Comparison of ENCODE assay signal across 21 cellular contexts in genomic region chr13:96934889-96935490, GRCh38. TPM values are rescaled to one million over a fixed set of nuclear protein-coding genes. Genes with fewer than 3 reads are reported as not detected.
A peak's percentile ranks its signal among the peaks of the same experiment; 100 is the strongest.
DNase-seq lines count a peak whose midpoint lies in the region; ATAC-seq and TF ChIP-seq lines count a peak whose summit lies in the region.
"Had no signal": no experiment of that assay in that cellular context is flagged by ENCODE, and none has a peak within 500 bp of the region (broad histone marks: within the 10 kb centered on the region; RNA-seq: fewer than 3 reads in every experiment).

No MANE protein-coding gene starts in this region.

- H3K36me3 Mint-ChIP-seq in CD8-positive, alpha-beta memory T cell: no peaks in the 10 kb centered on the region
- H3K36me3 Mint-ChIP-seq: CD14-positive monocyte had no signal

- no peak overlapping the region for H3K27ac ChIP-seq in body of pancreas
- no peak overlapping the region for H3K27ac ChIP-seq in CD8-positive, alpha-beta memory T cell (ENCODE audit: low read depth, low read length)

- H3K27ac Mint-ChIP-seq in CD8-positive, alpha-beta memory T cell: no peak overlapping the region
- H3K27ac Mint-ChIP-seq: CD14-positive monocyte; T-helper 1 cell treated with Interleukin-12 subunit alpha and Interleukin-12 subunit beta and Interleukin-4 antibody, amounts not matched to agents 30 μg/mL and 1 μg/mL, for 36 hours had no signal

- H3K4me3 Mint-ChIP-seq in CD8-positive, alpha-beta memory T cell: no peak overlapping the region
- H3K4me3 Mint-ChIP-seq: CD14-positive monocyte; T-helper 1 cell treated with Interleukin-12 subunit alpha and Interleukin-12 subunit beta and Interleukin-4 antibody, amounts not matched to agents 30 μg/mL and 1 μg/mL, for 36 hours had no signal

- H3K9me3 ChIP-seq in body of pancreas: no peaks in the 10 kb centered on the region
- no peaks in the 10 kb centered on the region for H3K9me3 ChIP-seq in CD8-positive, alpha-beta memory T cell (ENCODE audit: low read length)
- H3K9me3 ChIP-seq: BE2C, SK-N-SH had no signal

- H3K4me1 Mint-ChIP-seq in CD8-positive, alpha-beta memory T cell: no peaks in the 10 kb centered on the region
- H3K4me1 Mint-ChIP-seq: CD14-positive monocyte had no signal

- no peak for ATAC-seq in body of pancreas
- ATAC-seq: K562 had no signal

- H3K9me3 Mint-ChIP-seq in CD8-positive, alpha-beta memory T cell: no peaks in the 10 kb centered on the region
- H3K9me3 Mint-ChIP-seq: T-helper 1 cell treated with Interleukin-12 subunit alpha and Interleukin-12 subunit beta and Interleukin-4 antibody, amounts not matched to agents 30 μg/mL and 1 μg/mL, for 36 hours had no signal

- no peaks in the 10 kb centered on the region for H3K36me3 ChIP-seq in body of pancreas (replicated peaks in 1 of 2; ENCODE audit: insufficient read depth in 1 of 2, low read depth in 2 of 2)
- no peaks in the 10 kb centered on the region for H3K36me3 ChIP-seq in CD8-positive, alpha-beta memory T cell (ENCODE audit: insufficient read depth, low read length)
- H3K36me3 ChIP-seq: BE2C had no signal

- H3K4me3 ChIP-seq in body of pancreas: no peak overlapping the region
- H3K4me3 ChIP-seq in CD8-positive, alpha-beta memory T cell (ENCODE audit: low read length): no peak overlapping the region
- H3K4me3 ChIP-seq: K562 had no signal

- WGBS in body of pancreas, 2 donors: 44 to 57% methylated on average over 6 of the region's 6 CpGs

- H3K4me1 ChIP-seq in body of pancreas: no peaks in the 10 kb centered on the region
- H3K4me1 ChIP-seq in CD8-positive, alpha-beta memory T cell (ENCODE audit: insufficient read depth, low read length): no peaks in the 10 kb centered on the region
- H3K4me1 ChIP-seq: BE2C had no signal

- CTCF ChIA-PET in CD8-positive, alpha-beta memory T cell (lab: Charles Lee): no interaction called here

- no peak for TF ChIP-seq CTCF in body of pancreas (IDR thresholded peaks at IDR 0.05)

- POLR2A ChIA-PET in CD8-positive, alpha-beta memory T cell (lab: Charles Lee): no interaction called here

- intact Hi-C loops in body of pancreas (cut with DNase I): no loop called here

- peak in 2 of 3 experiments; percentile 57 to 76 for DNase-seq in NCI-H1417 (lab: John Stamatoyannopoulos, UW)
- DNase-seq in NCI-H1417 treated with DMSO at 0.1 percent for 48 hours (lab: John Stamatoyannopoulos, UW): no peak
- peak; percentile 40 for DNase-seq in NCI-H187 treated with DMSO at 0.1 percent for 48 hours (lab: John Stamatoyannopoulos, UW)
- peak; percentile 16 for DNase-seq in NCI-H526 treated with DMSO at 0.1 percent for 48 hours (lab: John Stamatoyannopoulos, UW)
- peak; percentile 18 for DNase-seq in left kidney (ENCODE audit: low read depth, low spot score)
- DNase-seq in body of pancreas: no peak
- DNase-seq in effector CD4-positive, alpha-beta T cell: no peak
- no peak for DNase-seq in CD8-positive, alpha-beta memory T cell
- DNase-seq: 8988T, ACHN, BE2C, DMS153, DND-41, Kasumi-1, NCI-H2029, NCI-H446 treated with DMSO at 0.1 percent for 48 hours, SK-N-SH, SW 1271 had no signal

- H3K27me3 ChIP-seq in body of pancreas: peaks cover 0 to 6% of the 10 kb centered on the region in 2 donors
- H3K27me3 ChIP-seq in CD8-positive, alpha-beta memory T cell (ENCODE audit: insufficient read depth, low read length, poor library complexity, severe bottlenecking): no peaks in the 10 kb centered on the region
- H3K27me3 ChIP-seq: BE2C had no signal

- no peaks in the 10 kb centered on the region for H3K27me3 Mint-ChIP-seq in CD8-positive, alpha-beta memory T cell

- no peak for TF ChIP-seq POLR2A in body of pancreas (IDR thresholded peaks at IDR 0.05)

RNA-seq across cellular contexts. Expression of gene OXGR1, which starts 59.3 kb away (rescaled TPM):
- total RNA-seq in body of pancreas: under 1 TPM in 1 of 2 donors, not detected in 1; 0.52 TPM
- not detected for total RNA-seq in CD8-positive, alpha-beta memory T cell
- polyA plus RNA-seq in CD8-positive, alpha-beta memory T cell: not detected
- total RNA-seq: K562 had no signal
- polyA plus RNA-seq: SK-N-SH had no signal

Comparison
In these comparisons a context has a peak if more than half of its experiments do, and no peak if none do; other contexts are left out.
1. DNase-seq: peak in NCI-H1417 (2 of 3), NCI-H187 treated with DMSO at 0.1 percent for 48 hours (single experiment), NCI-H526 treated with DMSO at 0.1 percent for 48 hours (single experiment) and left kidney (single experiment); none in NCI-H1417 treated with DMSO at 0.1 percent for 48 hours (single experiment), body of pancreas (0 of 4), effector CD4-positive, alpha-beta T cell (single experiment) and CD8-positive, alpha-beta memory T cell (0 of 5).